In genomic region chr20:19673575-19673974, GRCh38 we compare ENCODE assay signal across 17 cellular contexts.
"Had no signal": no experiment of that assay in that cellular context is flagged by ENCODE, and none has a peak within 500 bp of the region (broad histone marks: within the 10 kb centered on the region; RNA-seq: fewer than 3 reads in every experiment).

No MANE protein-coding gene starts in this region.

- H3K9ac ChIP-seq: neural progenitor cell had no signal

- H3K4me2 ChIP-seq: neural progenitor cell had no signal

- H3K27me3 ChIP-seq: neural progenitor cell, pancreas, suprapubic skin had no signal

- H3K36me3 ChIP-seq: lower lobe of right lung, neural progenitor cell, pancreas, suprapubic skin, WERI-Rb-1 had no signal

- H3K4me3 ChIP-seq: lower lobe of right lung, neural progenitor cell, pancreas, suprapubic skin had no signal

- H3K9me3 ChIP-seq: lower lobe of right lung, pancreas, suprapubic skin had no signal

- H3K27ac ChIP-seq: epithelial cell of prostate, lower lobe of right lung, neural progenitor cell, pancreas, suprapubic skin, WERI-Rb-1 had no signal

- H2AFZ ChIP-seq: neural progenitor cell had no signal

- ATAC-seq: activated CD4-positive, alpha-beta T cell treated with anti-CD3 and anti-CD28 coated beads for 36 hours; activated CD8-positive, alpha-beta T cell treated with anti-CD3 and anti-CD28 coated beads, Interleukin-2, amount 10 ng/mL, durations not matched to agents 7 days and 5 days; lower lobe of right lung; pancreas; stimulated activated naive CD8-positive, alpha-beta T cell treated with anti-CD3 and anti-CD28 coated beads, Interleukin-15, Interleukin-2, amounts not matched to agents 100 U/mL and 50 U/mL, for 24 hours had no signal

- DNase-seq: activated CD4-positive, alpha-beta T cell treated with anti-CD3 and anti-CD28 coated beads for 36 hours; activated CD8-positive, alpha-beta T cell treated with anti-CD3 and anti-CD28 coated beads, Interleukin-2, amount 10 ng/mL, durations not matched to agents 7 days and 5 days; activated naive CD4-positive, alpha-beta T cell treated with Interleukin-2 at 50 U/mL for 16 hours; central memory CD4-positive, alpha-beta T cell; cortex of kidney; effector CD8-positive, alpha-beta T cell; hippocampal formation; lower lobe of right lung; midbrain; pancreas; stimulated activated CD4-positive, alpha-beta T cell treated with anti-CD3 and anti-CD28 coated beads, Interleukin-4, amount 100 ng/mL, for 1 hour; stimulated activated CD8-positive, alpha-beta memory T cell treated with anti-CD3 and anti-CD28 coated beads, Interleukin-4, amount 100 ng/mL, for 48 hours; stimulated activated naive CD8-positive, alpha-beta T cell treated with anti-CD3 and anti-CD28 coated beads, Interleukin-15, Interleukin-2, amounts not matched to agents 100 U/mL and 50 U/mL, for 24 hours; WERI-Rb-1 had no signal

- H3K4me1 ChIP-seq: lower lobe of right lung, neural progenitor cell, pancreas, suprapubic skin had no signal
